In the genomic region with DNA sequence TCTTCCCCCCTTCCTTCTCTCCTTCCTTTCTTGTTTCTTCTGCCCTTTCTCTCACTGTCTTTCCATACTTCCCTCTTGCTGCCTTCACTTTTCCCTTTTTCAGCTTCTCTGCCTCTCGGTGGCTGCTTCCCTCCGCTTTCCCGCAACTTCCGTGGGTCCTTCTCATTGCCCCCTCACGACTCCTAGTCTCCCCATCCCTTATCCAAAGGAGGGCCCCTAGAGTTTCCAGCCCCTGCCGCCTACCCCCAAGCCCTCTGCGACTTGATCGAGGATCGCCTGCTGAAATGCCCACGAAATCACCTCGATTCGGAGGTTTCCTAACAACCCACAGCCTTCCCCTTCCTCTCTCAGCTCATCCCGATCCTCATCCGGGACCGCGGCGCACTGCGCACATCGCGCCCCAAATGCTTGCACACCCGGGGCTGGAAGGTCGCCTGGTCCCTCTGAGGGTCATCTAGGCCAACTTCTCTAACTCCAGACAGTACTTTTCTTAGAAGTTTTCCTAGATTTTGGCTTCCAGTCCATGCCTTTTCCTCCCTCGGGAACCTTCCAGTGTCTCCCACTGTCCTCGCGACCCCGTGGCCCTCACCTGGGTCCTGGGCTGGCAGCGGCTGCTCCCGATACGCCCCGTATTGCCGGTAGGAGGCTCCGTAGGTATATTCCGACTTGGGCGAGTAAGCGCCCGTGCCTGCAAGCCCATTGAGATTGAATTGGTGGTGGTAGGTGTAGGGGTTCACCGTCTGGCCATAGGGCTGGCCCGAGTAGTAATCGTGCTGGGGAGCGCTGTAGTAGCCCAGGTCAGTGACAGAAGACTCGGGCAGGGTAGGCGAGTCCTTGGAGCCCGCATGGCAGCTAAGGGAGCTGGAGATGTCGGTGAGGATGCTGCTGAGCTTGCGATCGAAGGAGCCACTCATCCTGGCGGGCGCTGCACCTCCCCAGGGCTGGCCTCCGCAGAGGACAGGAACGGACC, we compare ENCODE assay signal across 9 cellular contexts. TPM values are rescaled to one million over a fixed set of nuclear protein-coding genes. Genes with fewer than 3 reads are reported as not detected.
DNase-seq lines count a peak whose midpoint lies in the region; ATAC-seq and TF ChIP-seq lines count a peak whose summit lies in the region.
"Had no signal": no experiment of that assay in that cellular context is flagged by ENCODE, and none has a peak within 500 bp of the region (broad histone marks: within the 10 kb centered on the region; RNA-seq: fewer than 3 reads in every experiment).

No MANE protein-coding gene starts in this region.

- TF ChIP-seq POLR2A in lower leg skin (IDR thresholded peaks at IDR 0.05), result no peak

- H3K4me1 Mint-ChIP-seq in activated naive CD8-positive, alpha-beta T cell (ENCODE audit: low read depth), result peaks cover 31% of the 10 kb centered on the region

- ATAC-seq in left cardiac atrium (no peak), GM21381 (IDR thresholded peaks at IDR 0.05; ENCODE audit: unreplicated experiment) (no peak), HG02870 (IDR thresholded peaks at IDR 0.05; ENCODE audit: unreplicated experiment) (no peak)

- H3K4me1 ChIP-seq in left ventricle myocardium inferior (peaks cover 39% of the 10 kb centered on the region), urinary bladder (ENCODE audit: insufficient read depth) (no peaks in the 10 kb centered on the region)

- no peaks in the 10 kb centered on the region for H3K36me3 ChIP-seq in left ventricle myocardium inferior
- no peaks in the 10 kb centered on the region for H3K36me3 ChIP-seq in urinary bladder (ENCODE audit: insufficient read depth)

- intact Hi-C loops in left ventricle myocardium inferior (cut with micrococcal nuclease), result loop anchor here (5.0 kb wide), 1 partner anchor 132 kb away; no protein-coding TSS in a partner anchor
- intact Hi-C loops in left cardiac atrium (cut with DNase I), result loop anchor here (5.0 kb wide), 4 partner anchors 42 to 427 kb away; no protein-coding TSS in a partner anchor
- intact Hi-C loops in lower leg skin (cut with DNase I; ENCODE audit: low total_unique reads), result loop anchor here (5.0 kb wide), 4 partner anchors 42 to 422 kb away; no protein-coding TSS in a partner anchor

- peak overlapping the region; percentile 64 for H3K4me3 ChIP-seq in left ventricle myocardium inferior
- peak overlapping the region; percentile 30 for H3K4me3 ChIP-seq in lower leg skin (ENCODE audit: low read depth, poor library complexity, severe bottlenecking)
- peak overlapping the region; percentile 47 for H3K4me3 ChIP-seq in urinary bladder (ENCODE audit: low read depth, low read length)
- H3K4me3 ChIP-seq: lung had no signal

- H3K9me3 Mint-ChIP-seq in activated naive CD8-positive, alpha-beta T cell (ENCODE audit: low read depth), result no peaks in the 10 kb centered on the region

- H3K36me3 Mint-ChIP-seq in activated naive CD8-positive, alpha-beta T cell, result no peaks in the 10 kb centered on the region

- 3% methylated on average over 50 of the region's 50 CpGs for WGBS in lower leg skin, 2 donors
- 5% methylated on average over 50 of the region's 50 CpGs for WGBS in urinary bladder

- H3K9me3 ChIP-seq in left ventricle myocardium inferior (replicated peaks), result no peaks in the 10 kb centered on the region

- peaks cover 29% of the 10 kb centered on the region for H3K27me3 Mint-ChIP-seq in activated naive CD8-positive, alpha-beta T cell

- no peak overlapping the region for H3K27ac ChIP-seq in left ventricle myocardium inferior (replicated peaks)
- H3K27ac ChIP-seq in urinary bladder (ENCODE audit: low read depth), result no peak overlapping the region

- H3K27ac Mint-ChIP-seq in activated naive CD8-positive, alpha-beta T cell, result no peak overlapping the region

- DNase-seq in left ventricle myocardium inferior, result no peak
- DNase-seq in left cardiac atrium, result no peak
- peak in 1 of 2 donors; percentile 86 for DNase-seq in lower leg skin (ENCODE audit: low spot score in 2 of 2)
- DNase-seq in C1 segment of cervical spinal cord (lab: John Stamatoyannopoulos, UW), result no peak

- H3K27me3 ChIP-seq in left ventricle myocardium inferior (ENCODE audit: low read depth), result peaks cover 100% of the 10 kb centered on the region

- TF ChIP-seq CTCF in left ventricle myocardium inferior (IDR thresholded peaks at IDR 0.05; ENCODE audit: borderline replicate concordance), result no peak
- no peak for TF ChIP-seq CTCF in lower leg skin (IDR thresholded peaks at IDR 0.05)

- peak overlapping the region; percentile 85 for H3K4me3 Mint-ChIP-seq in activated naive CD8-positive, alpha-beta T cell

RNA-seq across cellular contexts. Expression of a gene that starts 0.7 kb away (rescaled TPM):
- total RNA-seq in left ventricle myocardium inferior (not detected), left cardiac atrium (under 1 TPM in 1 of 2 donors, not detected in 1; 0.16 TPM), lower leg skin (10 to 100 TPM; 28.8 to 36.5 (median 29.9) TPM), urinary bladder (not detected)
- polyA plus RNA-seq in urinary bladder, result 0.16 TPM

RNA-seq across cellular contexts. Expression of a gene that starts 25.4 kb away (rescaled TPM):
- not detected for total RNA-seq in left ventricle myocardium inferior
- total RNA-seq in left cardiac atrium, result under 1 TPM; 0.13 to 0.27 TPM
- 1 to 10 TPM; 1.9 to 3.3 (median 2.5) TPM for total RNA-seq in lower leg skin
- not detected for total RNA-seq in urinary bladder
- polyA plus RNA-seq in urinary bladder, result 0.20 TPM

Comparison
In these comparisons a context has a peak if more than half of its experiments do, and no peak if none do; other contexts are left out.
1. RNA of a gene that starts 0.7 kb away (total RNA-seq): 28.8 to 36.5 TPM in lower leg skin; 0.16 TPM in left cardiac atrium, not detected in left ventricle myocardium inferior (single experiment) and not detected in urinary bladder (single experiment); every median in the first group is over 10 times any median in the second.
2. Peak in every context shown above with its lines, with median percentiles within 50 percentile points of each other: H3K4me3 ChIP-seq.